In genomic region chrX:123256378-123256777, GRCh38 we compare ENCODE assay signal across 1 cellular context.
TF ChIP-seq lines count a peak whose summit lies in the region.

No MANE protein-coding gene starts in this region.

TF ChIP-seq in GM12878, 131 proteins besides CTCF, POLR2A, EP300 and RAD21 (continued from another document and continues in another):
- TF ChIP-seq ZBTB4 (CRISPR knock-in tag; IDR thresholded peaks at IDR 0.05) (no peak), NFIC (IDR thresholded peaks at IDR 0.05; ENCODE audit: low read depth, low read length) (no peak), ZBTB11 (CRISPR knock-in tag; IDR thresholded peaks at IDR 0.05) (no peak), TBL1XR1 (IDR thresholded peaks at IDR 0.05; ENCODE audit: low read depth, low read length) (no peak), USF2 (IDR thresholded peaks at IDR 0.05; ENCODE audit: borderline replicate concordance, low read depth, low read length) (no peak), IKZF2 (IDR thresholded peaks at IDR 0.05) (peak in 1 of 2 experiments; percentile 27; a peak in 2 of 4 replicates), SMAD1 (IDR thresholded peaks at IDR 0.05; ENCODE audit: low read depth, partially characterized antibody) (no peak), RBBP5 (conservative IDR thresholded peaks at IDR 0.05) (no peak), ZNF687 (IDR thresholded peaks at IDR 0.05) (peak; percentile 52; the same call in 1 of the 2 replicates), IRF5 (IDR thresholded peaks at IDR 0.05; ENCODE audit: borderline replicate concordance) (no peak), CREM (IDR thresholded peaks at IDR 0.05; ENCODE audit: low read depth) (no peak), NR2F1 (conservative IDR thresholded peaks at IDR 0.05) (peak; percentile 73), WRNIP1 (IDR thresholded peaks at IDR 0.05; ENCODE audit: borderline replicate concordance, low read depth, low read length) (no peak), SKIL (IDR thresholded peaks at IDR 0.05; ENCODE audit: low read depth, poor library complexity, severe bottlenecking) (no peak), MTA2 (IDR thresholded peaks at IDR 0.05; ENCODE audit: low read depth) (no peak; the same call in 1 of the 2 replicates), ZNF384 (IDR thresholded peaks at IDR 0.05; ENCODE audit: borderline replicate concordance, low read depth, low read length) (no peak), PML (IDR thresholded peaks at IDR 0.05; ENCODE audit: low read length) (no peak), PAX5 (IDR thresholded peaks at IDR 0.05; ENCODE audit: borderline replicate concordance, low read depth, low read length) (no peak), RELA (IDR thresholded peaks at IDR 0.05; ENCODE audit: borderline replicate concordance, partially characterized antibody) (no peak), KAT2A (conservative IDR thresholded peaks at IDR 0.05; ENCODE audit: control insufficient read depth, low read depth, low read length) (no peak), NKRF (conservative IDR thresholded peaks at IDR 0.05) (no peak), CUX1 (IDR thresholded peaks at IDR 0.05; ENCODE audit: insufficient replicate concordance, low read depth, low read length) (no peak)
